31 cellular contexts compared by ENCODE assay signal in the genomic region with DNA sequence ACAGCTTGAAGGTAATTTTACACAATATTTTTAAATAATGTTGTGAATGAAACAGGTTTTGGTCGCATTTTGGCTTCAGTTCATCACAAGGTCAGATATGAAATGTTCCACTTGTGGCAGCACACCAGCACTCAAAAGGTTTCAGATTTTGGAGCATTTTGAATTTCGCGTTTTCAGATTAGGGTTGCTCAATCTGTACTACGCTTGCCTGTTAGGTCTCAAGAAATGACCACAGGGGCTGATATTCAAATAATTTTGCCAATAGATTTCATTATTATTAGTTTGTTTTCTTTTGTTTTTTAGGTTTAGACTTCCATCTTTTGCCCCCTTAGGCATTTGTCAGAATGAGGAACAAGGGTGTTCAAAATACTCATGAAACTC.
"Had no signal": no experiment of that assay in that cellular context is flagged by ENCODE, and none has a peak within 500 bp of the region (broad histone marks: within the 10 kb centered on the region; RNA-seq: fewer than 3 reads in every experiment).

No MANE protein-coding gene starts in this region.

- H3K9me3 Mint-ChIP-seq: activated CD4-positive, alpha-beta memory T cell treated with anti-CD3 and anti-CD28 coated beads for 36 hours; activated naive CD4-positive, alpha-beta T cell treated with anti-CD3 and anti-CD28 coated beads, Interleukin-2, amount 50 U/mL, for 72 hours; activated T-cell treated with anti-CD3 and anti-CD28 coated beads, Interleukin-2, amount 50 U/mL, for 4 hours; brain had no signal

- H3K9me3 ChIP-seq: MG63, SJCRH30 had no signal

- ATAC-seq: activated naive CD4-positive, alpha-beta T cell treated with anti-CD3 and anti-CD28 coated beads, Interleukin-2, amount 50 U/mL, for 72 hours; activated T-cell treated with anti-CD3 and anti-CD28 coated beads, Interleukin-2, amount 50 U/mL, for 4 hours; Panc1 had no signal

- H3K27ac ChIP-seq: SJCRH30, SK-N-MC had no signal

- H3K4me3 Mint-ChIP-seq: activated CD4-positive, alpha-beta memory T cell treated with anti-CD3 and anti-CD28 coated beads for 36 hours; activated T-cell treated with anti-CD3 and anti-CD28 coated beads, Interleukin-2, amount 50 U/mL, for 4 hours; brain had no signal

- H3K4me3 ChIP-seq: adrenal gland, MG63, SJCRH30, SK-N-MC had no signal

- H3K27me3 ChIP-seq: adrenal gland, MG63, SJCRH30 had no signal

- FAIRE-seq: astrocyte, bronchial epithelial cell, TTC549 had no signal

- H3K27ac Mint-ChIP-seq: activated CD4-positive, alpha-beta memory T cell treated with anti-CD3 and anti-CD28 coated beads for 36 hours; activated naive CD4-positive, alpha-beta T cell treated with anti-CD3 and anti-CD28 coated beads, Interleukin-2, amount 50 U/mL, for 72 hours; brain had no signal

- H3K27me3 Mint-ChIP-seq: activated CD4-positive, alpha-beta memory T cell treated with anti-CD3 and anti-CD28 coated beads for 36 hours; brain had no signal

- DNase-seq: activated CD4-positive, alpha-beta memory T cell treated with anti-CD3 and anti-CD28 coated beads for 36 hours; activated CD4-positive, alpha-beta T cell treated with anti-CD3 and anti-CD28 coated beads, Interleukin-2, amount 50 U/mL, for 1 hour; activated CD8-positive, alpha-beta memory T cell treated with anti-CD3 and anti-CD28 coated beads, Interleukin-2, amount 50 U/mL, for 4 hours; activated effector memory CD4-positive, alpha-beta T cell treated with Interleukin-2 at 50 U/mL for 16 hours; activated naive CD4-positive, alpha-beta T cell; activated T-cell treated with anti-CD3 and anti-CD28 coated beads for 4 hours; activated T-cell treated with anti-CD3 and anti-CD28 coated beads, Interleukin-2, amount 50 U/mL, for 4 hours; adrenal gland; caudate nucleus; cerebellar nuclear complex; Kasumi-1; KG1; MG63; NCI-H1092; NCI-H1436 treated with DMSO at 0.1 percent for 48 hours; NCI-H1694 treated with DMSO at 0.1 percent for 48 hours; NCI-H2029; NCI-H2171 treated with DMSO at 0.1 percent for 48 hours; NCI-H2227 treated with DMSO at 0.1 percent for 48 hours; NCI-H446; NCI-H526 treated with DMSO at 0.1 percent for 48 hours; NCI-H774; SHP77; SJCRH30 had no signal
